16 cellular contexts compared by ENCODE assay signal in the genomic region with DNA sequence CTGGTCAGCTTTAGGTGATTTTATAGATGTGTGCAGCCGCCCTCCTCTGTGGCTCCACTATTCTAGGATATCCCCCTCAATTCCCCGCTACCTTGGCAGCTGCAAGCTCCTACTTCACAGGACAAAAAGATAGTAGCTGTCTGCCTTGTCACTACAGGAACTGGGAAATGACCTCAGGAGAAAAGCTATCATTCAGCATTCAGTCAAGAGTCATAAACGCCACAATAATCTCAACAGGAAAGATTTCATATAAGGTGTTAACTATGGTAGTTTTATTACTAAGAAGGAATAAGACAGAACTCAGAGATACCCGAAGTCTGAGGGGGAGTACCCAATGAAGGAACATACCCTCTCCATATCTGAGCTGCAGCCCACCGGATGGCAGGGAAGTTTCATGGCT.
DNase-seq lines count a peak whose midpoint lies in the region; ATAC-seq and TF ChIP-seq lines count a peak whose summit lies in the region.
"Had no signal": no experiment of that assay in that cellular context is flagged by ENCODE, and none has a peak within 500 bp of the region (broad histone marks: within the 10 kb centered on the region; RNA-seq: fewer than 3 reads in every experiment).

No MANE protein-coding gene starts in this region.

- peaks cover 3% of the 10 kb centered on the region for H3K27me3 Mint-ChIP-seq in brain
- H3K27me3 Mint-ChIP-seq: B cell; CD4-positive, CD25-positive, alpha-beta regulatory T cell; CD8-positive, alpha-beta memory T cell had no signal

- H3K36me3 ChIP-seq in mucosa of descending colon (ENCODE audit: low read depth) = no peaks in the 10 kb centered on the region
- H3K36me3 ChIP-seq: BLaER1 had no signal

- H3K4me1 ChIP-seq in mucosa of descending colon (ENCODE audit: low read depth) = peaks cover 4% of the 10 kb centered on the region

- TF ChIP-seq CTCF in brain (conservative IDR thresholded peaks at IDR 0.05) (no peak), mucosa of descending colon (IDR thresholded peaks at IDR 0.05) (no peak)

- H3K36me3 Mint-ChIP-seq in brain = no peaks in the 10 kb centered on the region
- H3K36me3 Mint-ChIP-seq: CD4-positive, CD25-positive, alpha-beta regulatory T cell; CD8-positive, alpha-beta memory T cell had no signal

- intact Hi-C loops in mucosa of descending colon (cut with DNase I, micrococcal nuclease) = no loop called here

- no peaks in the 10 kb centered on the region for H3K9me3 ChIP-seq in mucosa of descending colon
- H3K9me3 ChIP-seq: BLaER1 had no signal

- peak overlapping the region in 4 of 5 experiments; percentile 3 to 54 (median 30) for H3K27ac Mint-ChIP-seq in brain
- H3K27ac Mint-ChIP-seq: B cell; CD4-positive, CD25-positive, alpha-beta regulatory T cell; GM23338; H9 had no signal

- H3K9me3 Mint-ChIP-seq in brain = no peaks in the 10 kb centered on the region
- H3K9me3 Mint-ChIP-seq: CD8-positive, alpha-beta memory T cell; GM23338; H9 had no signal

- DNase-seq in DMS 273 (lab: John Stamatoyannopoulos, UW; ENCODE audit: unreplicated experiment) (peak; percentile 46), DMS 273 treated with DMSO at 0.1 percent for 48 hours (lab: John Stamatoyannopoulos, UW) (no peak), M059J (ENCODE audit: low read depth) (peak; percentile 14), mucosa of descending colon (peak in 1 of 3 donors; percentile 19), SKM-1 treated with dmso at 0.1 percent for 144 hours (lab: John Stamatoyannopoulos, UW; ENCODE audit: unreplicated experiment) (no peak)
- DNase-seq: CD4-positive, CD25-positive, alpha-beta regulatory T cell; CD8-positive, alpha-beta memory T cell; DND-41; H9 had no signal

- no peak overlapping the region for H3K4me3 Mint-ChIP-seq in brain
- H3K4me3 Mint-ChIP-seq: B cell; CD4-positive, CD25-positive, alpha-beta regulatory T cell; GM23338; H9 had no signal

- H3K4me1 Mint-ChIP-seq in brain = peaks cover 20% of the 10 kb centered on the region
- H3K4me1 Mint-ChIP-seq: B cell, GM23338, H9 had no signal

- no peak overlapping the region for H3K4me3 ChIP-seq in mucosa of descending colon
- H3K4me3 ChIP-seq: BLaER1, GM23338 had no signal

- ATAC-seq in mucosa of descending colon (peak; percentile 84), GM18909 (IDR thresholded peaks at IDR 0.05; ENCODE audit: poor library complexity, unreplicated experiment) (no peak), GM18867 (IDR thresholded peaks at IDR 0.05; ENCODE audit: unreplicated experiment) (no peak)
- ATAC-seq: GM23338, HCT116 had no signal

Comparison
In these comparisons a context has a peak if more than half of its experiments do, and no peak if none do; other contexts are left out.
1. DNase-seq: peak in DMS 273 (single experiment) and M059J (single experiment); none in DMS 273 treated with DMSO at 0.1 percent for 48 hours (single experiment) and SKM-1 treated with dmso at 0.1 percent for 144 hours (single experiment).